8 cellular contexts compared by ENCODE assay signal in the genomic region with DNA sequence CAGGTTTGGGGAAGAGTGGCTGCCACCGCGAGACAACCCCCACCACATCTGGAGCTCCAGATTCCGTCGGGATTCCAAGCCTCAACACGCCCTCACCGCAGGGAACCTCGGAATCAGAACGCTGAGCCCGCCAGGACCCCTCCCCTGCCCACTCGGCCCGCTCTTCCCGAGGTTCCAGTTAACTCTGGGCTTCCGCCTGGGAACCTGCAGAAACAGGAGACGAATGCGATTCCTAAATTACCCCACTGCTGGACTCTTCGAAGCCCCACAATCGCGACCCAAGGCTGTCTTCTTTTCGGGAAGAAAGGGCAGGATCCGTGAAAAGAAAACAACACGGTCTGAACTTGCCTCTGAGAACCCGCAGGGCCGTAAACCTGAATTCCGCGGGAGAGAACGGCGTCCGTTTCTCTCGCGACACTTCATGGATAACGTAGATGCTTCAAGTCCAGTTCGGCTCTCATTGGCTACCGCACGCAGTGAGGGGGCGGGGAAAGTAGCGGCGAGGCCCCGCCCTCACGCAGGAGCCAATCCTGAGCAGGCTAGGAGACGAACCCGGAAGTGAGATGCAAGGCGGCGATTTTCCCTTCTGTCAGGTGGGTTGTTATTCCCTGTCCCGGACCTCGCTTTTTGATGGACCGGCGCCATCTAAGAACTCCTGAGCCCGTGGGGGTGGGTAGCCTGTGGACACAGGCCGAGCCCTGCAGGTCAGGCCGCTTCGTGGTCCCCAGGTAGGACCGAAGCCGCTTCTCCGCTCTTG. TPM values are rescaled to one million over a fixed set of nuclear protein-coding genes. Genes with fewer than 3 reads are reported as not detected.
DNase-seq lines count a peak whose midpoint lies in the region; ATAC-seq, FAIRE-seq and TF ChIP-seq lines count a peak whose summit lies in the region.

A gene with protein sequence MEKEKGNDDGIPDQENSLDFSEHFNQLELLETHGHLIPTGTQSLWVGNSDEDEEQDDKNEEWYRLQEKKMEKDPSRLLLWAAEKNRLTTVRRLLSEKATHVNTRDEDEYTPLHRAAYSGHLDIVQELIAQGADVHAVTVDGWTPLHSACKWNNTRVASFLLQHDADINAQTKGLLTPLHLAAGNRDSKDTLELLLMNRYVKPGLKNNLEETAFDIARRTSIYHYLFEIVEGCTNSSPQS (plus strand): TSS at position 542 of the 757 bp plus-strand sequence. CDS start 2,710 bp downstream, outside the sequence.
MRE11 (minus strand) TSS at position 402 of the 757 bp plus-strand sequence. CDS start 1,043 bp downstream, outside the sequence.

- no peak for TF ChIP-seq CTCF in esophagus squamous epithelium (IDR thresholded peaks at IDR 0.05)

- ATAC-seq in GM21786 (IDR thresholded peaks at IDR 0.05; ENCODE audit: unreplicated experiment): peak; percentile 99
- peak; percentile 100 for ATAC-seq in activated T-cell treated with anti-CD3 and anti-CD28 coated beads, Interleukin-2, amount 50 U/mL, for 72 hours (replicated peaks in 1 of 2)

- peaks cover 31% of the 10 kb centered on the region for H3K4me1 Mint-ChIP-seq in activated T-cell treated with anti-CD3 and anti-CD28 coated beads, Interleukin-2, amount 50 U/mL, for 72 hours (ENCODE audit: low read depth)

- DNase-seq in DMS53 treated with DMSO at 0.1 percent for 48 hours (lab: John Stamatoyannopoulos, UW; ENCODE audit: unreplicated experiment) (peak; percentile 98), RCC 7860 (ENCODE audit: low spot score) (peak; percentile 90), esophagus squamous epithelium (lab: John Stamatoyannopoulos, UW) (peak; percentile 83), myocyte (ENCODE audit: low read depth) (peak; percentile 98)
- peak; percentile 96 for DNase-seq in activated T-cell treated with anti-CD3 and anti-CD28 coated beads, Interleukin-2, amount 50 U/mL, for 72 hours
- peak; percentile 92 to 94 for DNase-seq in stimulated activated CD8-positive, alpha-beta memory T cell treated with anti-CD3 and anti-CD28 coated beads, Interleukin-7, amount 100 ng/mL, for 48 hours (ENCODE audit: extremely low read depth in 1 of 2, low read depth in 1 of 2)

- H3K27ac Mint-ChIP-seq in activated T-cell treated with anti-CD3 and anti-CD28 coated beads, Interleukin-2, amount 50 U/mL, for 72 hours: peak within 1 kb of the TSS; percentile 98

- H3K36me3 ChIP-seq in KOPT-K1 (ENCODE audit: insufficient read depth, low read length) (peaks cover 45% of the 10 kb centered on the region), esophagus squamous epithelium (peaks cover 0 to 44% (median 12%) of the 10 kb centered on the region in 3 donors)

- WGBS in esophagus squamous epithelium, 2 donors: 0 to 2% methylated on average over 21 to 32 of the region's 54 CpGs

- H3K36me3 Mint-ChIP-seq in activated T-cell treated with anti-CD3 and anti-CD28 coated beads, Interleukin-2, amount 50 U/mL, for 72 hours (ENCODE audit: insufficient read depth in 2 of 2): peaks cover 8 to 24% of the 10 kb centered on the region in 2 donors

- H3K27ac ChIP-seq in KOPT-K1 (ENCODE audit: low read depth, low read length, poor library complexity, severe bottlenecking): peak within 1 kb of the TSS; percentile 81
- peak within 1 kb of the TSS; percentile 85 to 91 (median 88) for H3K27ac ChIP-seq in esophagus squamous epithelium

- intact Hi-C loops in esophagus squamous epithelium (cut with DNase I): no loop called here

- no peaks in the 10 kb centered on the region for H3K27me3 ChIP-seq in esophagus squamous epithelium

- peaks cover 0 to 34% (median 19%) of the 10 kb centered on the region in 3 donors for H3K4me1 ChIP-seq in esophagus squamous epithelium

- no peaks in the 10 kb centered on the region for H3K27me3 Mint-ChIP-seq in activated T-cell treated with anti-CD3 and anti-CD28 coated beads, Interleukin-2, amount 50 U/mL, for 72 hours (ENCODE audit: low read depth)

- H3K9me3 ChIP-seq in KOPT-K1 (ENCODE audit: insufficient read depth, low read length, poor library complexity, severe bottlenecking) (no peaks in the 10 kb centered on the region), esophagus squamous epithelium (no peaks in the 10 kb centered on the region)

- peak within 1 kb of the TSS; percentile 94 to 96 for H3K4me3 Mint-ChIP-seq in activated T-cell treated with anti-CD3 and anti-CD28 coated beads, Interleukin-2, amount 50 U/mL, for 72 hours

- TF ChIP-seq POLR2A in esophagus squamous epithelium (IDR thresholded peaks at IDR 0.05): peak in 2 of 4 donors; percentile 54 to 73

- peak within 1 kb of the TSS; percentile 85 to 89 (median 86) for H3K4me3 ChIP-seq in esophagus squamous epithelium

- H3K9me3 Mint-ChIP-seq in activated T-cell treated with anti-CD3 and anti-CD28 coated beads, Interleukin-2, amount 50 U/mL, for 72 hours: no peaks in the 10 kb centered on the region

- peak; percentile 85 for FAIRE-seq in RCC 7860 (lab: Jason Lieb, UNC)

RNA-seq across cellular contexts. Expression of the first gene that starts in this region (rescaled TPM):
- total RNA-seq in activated T-cell treated with anti-CD3 and anti-CD28 coated beads, Interleukin-2, amount 50 U/mL, for 72 hours: 10 to 100 TPM; 24.2 to 28.1 TPM
- 10 to 100 TPM in 3 of 4 donors, 1 to 10 TPM in 1; 6.0 to 19.3 (median 11.4) TPM for total RNA-seq in esophagus squamous epithelium
- total RNA-seq in myocyte: 12.4 and 12.5 TPM in 2 replicates
- 5.5 TPM for polyA plus RNA-seq in myocyte (2012)

RNA-seq across cellular contexts. Expression of gene MRE11, which starts in this region (rescaled TPM):
- 10 to 100 TPM; 43.8 to 49.1 TPM for total RNA-seq in activated T-cell treated with anti-CD3 and anti-CD28 coated beads, Interleukin-2, amount 50 U/mL, for 72 hours
- total RNA-seq in esophagus squamous epithelium (10 to 100 TPM in 2 of 4 donors, 1 to 10 TPM in 2; 9.0 to 18.3 (median 12.1) TPM), myocyte (12.1 and 13.2 TPM in 2 replicates)
- 4.1 TPM for polyA plus RNA-seq in myocyte (2012)

Comparison
In these comparisons a context has a peak if more than half of its experiments do, and no peak if none do; other contexts are left out.
1. Peak in every context shown above with its lines: DNase-seq, ATAC-seq, H3K4me3 ChIP-seq and H3K27ac ChIP-seq.